ENCODE assay signal across 8 cellular contexts in the genomic region with DNA sequence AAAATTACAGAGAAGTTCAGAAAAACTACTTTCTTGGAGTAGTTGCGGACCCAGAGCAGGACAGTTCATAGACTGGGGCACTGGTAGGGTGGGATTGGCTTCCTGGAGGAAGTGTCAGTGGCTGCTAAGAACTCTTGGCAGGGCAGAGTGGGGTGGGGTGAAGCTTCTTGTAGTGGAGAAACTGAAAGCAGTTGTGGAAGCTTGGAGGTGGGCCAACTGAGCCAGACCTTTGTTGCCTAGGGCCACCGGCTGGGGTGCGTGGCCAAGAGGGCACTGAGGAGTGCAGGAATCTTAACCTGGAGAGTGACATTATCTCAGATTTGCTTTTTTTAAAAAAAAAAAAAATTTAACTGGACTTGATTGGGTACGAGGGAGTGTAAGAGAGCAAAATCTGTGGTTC. TPM values are rescaled to one million over a fixed set of nuclear protein-coding genes. Genes with fewer than 3 reads are reported as not detected.
A peak's percentile ranks its signal among the peaks of the same experiment; 100 is the strongest.
DNase-seq lines count a peak whose midpoint lies in the region; TF ChIP-seq lines count a peak whose summit lies in the region.

No MANE protein-coding gene starts in this region.

- no peaks in the 10 kb centered on the region for H3K27me3 Mint-ChIP-seq in mesothelial cell of epicardium (ENCODE audit: low read depth)

- no peaks in the 10 kb centered on the region for H4K20me1 ChIP-seq in fibroblast of lung (ENCODE audit: control insufficient read depth, extremely low read depth, insufficient read depth, low read length)

- H3K79me2 ChIP-seq in fibroblast of lung (ENCODE audit: control insufficient read depth, insufficient read depth, low read length) (no peaks in the 10 kb centered on the region), parathyroid adenoma (peaks cover 46% of the 10 kb centered on the region)

- H3K4me3 Mint-ChIP-seq in mesothelial cell of epicardium: no peak overlapping the region

- H3K4me1 ChIP-seq in fibroblast of lung (ENCODE audit: control insufficient read depth, extremely low read depth, insufficient read depth, low read length): peaks cover 11% of the 10 kb centered on the region
- peaks cover 24% of the 10 kb centered on the region for H3K4me1 ChIP-seq in parathyroid adenoma

- DNase-seq in NK-92 treated with Interleukin-12 subunit alpha and Interleukin-12 subunit beta, amount 100 ng/mL, for 24 hours (lab: John Stamatoyannopoulos, UW): peak; percentile 26
- DNase-seq in NK-92 (lab: John Stamatoyannopoulos, UW; ENCODE audit: unreplicated experiment) (no peak), HUDEP-2 (lab: John Stamatoyannopoulos, UW; ENCODE audit: unreplicated experiment in 76 of 76) (peak in 74 of 76 experiments; percentile 13 to 84 (median 68)), fibroblast of lung (ENCODE audit: low read depth in 2 of 2) (peak; percentile 19 to 61), mesothelial cell of epicardium (ENCODE audit: low spot score in 2 of 2, unreplicated experiment in 2 of 2) (no peak), RKO (ENCODE audit: low spot score) (no peak)
- peak; percentile 44 for DNase-seq in activated CD8-positive, alpha-beta memory T cell treated with anti-CD3 and anti-CD28 coated beads, Interleukin-2, amount 50 U/mL, for 4 hours

- H3K4me1 Mint-ChIP-seq in mesothelial cell of epicardium: peaks cover 33% of the 10 kb centered on the region

- no peaks in the 10 kb centered on the region for H3K27me3 ChIP-seq in fibroblast of lung (ENCODE audit: control insufficient read depth, insufficient read depth, low read length)
- H3K27me3 ChIP-seq in parathyroid adenoma (ENCODE audit: control insufficient read depth, insufficient read depth, low read length): no peaks in the 10 kb centered on the region

- H3K27ac Mint-ChIP-seq in mesothelial cell of epicardium: no peak overlapping the region

- H3K27ac ChIP-seq in fibroblast of lung (ENCODE audit: insufficient read depth, low read length) (peak overlapping the region; percentile 38), parathyroid adenoma (peak overlapping the region; percentile 87)

- H3K9me3 Mint-ChIP-seq in mesothelial cell of epicardium: no peaks in the 10 kb centered on the region

- H3K36me3 Mint-ChIP-seq in mesothelial cell of epicardium: no peaks in the 10 kb centered on the region

- H3K9ac ChIP-seq in fibroblast of lung (ENCODE audit: insufficient read depth, low read length) (no peak overlapping the region), parathyroid adenoma (no peak overlapping the region)

- H3K4me3 ChIP-seq in fibroblast of lung (replicated peaks in 1 of 4; ENCODE audit: control extremely low read depth in 1 of 4, insufficient read depth in 1 of 4, low read depth in 3 of 4, low read length in 4 of 4) (peak overlapping the region in 1 of 4 experiments; percentile 3), parathyroid adenoma (ENCODE audit: low read depth, low read length) (peak overlapping the region; percentile 50)

- H3K4me2 ChIP-seq in fibroblast of lung (ENCODE audit: extremely low read depth, insufficient read depth, low read length): peak overlapping the region; percentile 34
- peak overlapping the region; percentile 61 for H3K4me2 ChIP-seq in parathyroid adenoma (ENCODE audit: low read length)

- no peaks in the 10 kb centered on the region for H3K36me3 ChIP-seq in fibroblast of lung (ENCODE audit: control insufficient read depth, insufficient read depth, low read length)
- no peaks in the 10 kb centered on the region for H3K36me3 ChIP-seq in parathyroid adenoma (ENCODE audit: control insufficient read depth, insufficient read depth, low read length)

- H3K9me3 ChIP-seq in fibroblast of lung (ENCODE audit: control insufficient read depth, insufficient read depth, low read depth, low read length) (no peaks in the 10 kb centered on the region), parathyroid adenoma (ENCODE audit: control insufficient read depth, low read length) (no peaks in the 10 kb centered on the region)

- no peak for TF ChIP-seq CTCF in fibroblast of lung (conservative IDR thresholded peaks at IDR 0.05 in 1 of 2, IDR thresholded peaks at IDR 0.05 in 1 of 2; ENCODE audit: low read depth in 1 of 2, low read length in 2 of 2)
- no peak for TF ChIP-seq CTCF in parathyroid adenoma (IDR thresholded peaks at IDR 0.05)
- no peak for TF ChIP-seq CTCF in mesothelial cell of epicardium (IDR thresholded peaks at IDR 0.05; ENCODE audit: unreplicated experiment)

- H2AFZ ChIP-seq in fibroblast of lung (ENCODE audit: low read length) (no peak overlapping the region), parathyroid adenoma (peak overlapping the region; percentile 40)

RNA-seq across cellular contexts. Expression of a gene that starts 3.2 kb away (rescaled TPM):
- total RNA-seq in fibroblast of lung (7.7 and 14.7 TPM in 2 replicates), mesothelial cell of epicardium (4.2 to 7.8 TPM (median 6.2 TPM) in 3 replicates)
- polyA plus RNA-seq in fibroblast of lung: 9.1 and 11.2 TPM in 2 replicates
- 5.8 and 7.9 TPM in 2 replicates for polyA plus RNA-seq in fibroblast of lung (2012)
- 2.2 and 3.3 TPM in 2 replicates for polyA minus RNA-seq in fibroblast of lung (ENCODE audit: low replicate concordance)

RNA-seq across cellular contexts. Expression of a gene that starts 31.3 kb away (rescaled TPM):
- total RNA-seq in fibroblast of lung (not detected in 2 replicates), mesothelial cell of epicardium (not detected in 3 replicates)
- not detected in 2 replicates for polyA plus RNA-seq in fibroblast of lung
- 0.12 and 0.13 TPM in 2 replicates for polyA plus RNA-seq in fibroblast of lung (2012)
- polyA minus RNA-seq in fibroblast of lung (ENCODE audit: low replicate concordance): not detected in 2 replicates

Comparison
In these comparisons a context has a peak if more than half of its experiments do, and no peak if none do; other contexts are left out.
1. DNase-seq: peak in NK-92 treated with Interleukin-12 subunit alpha and Interleukin-12 subunit beta, amount 100 ng/mL, for 24 hours (single experiment), HUDEP-2 (74 of 76), activated CD8-positive, alpha-beta memory T cell treated with anti-CD3 and anti-CD28 coated beads, Interleukin-2, amount 50 U/mL, for 4 hours (single experiment) and fibroblast of lung (2 of 2); none in NK-92 (single experiment), mesothelial cell of epicardium (0 of 2) and RKO (single experiment).